In the genomic region with DNA sequence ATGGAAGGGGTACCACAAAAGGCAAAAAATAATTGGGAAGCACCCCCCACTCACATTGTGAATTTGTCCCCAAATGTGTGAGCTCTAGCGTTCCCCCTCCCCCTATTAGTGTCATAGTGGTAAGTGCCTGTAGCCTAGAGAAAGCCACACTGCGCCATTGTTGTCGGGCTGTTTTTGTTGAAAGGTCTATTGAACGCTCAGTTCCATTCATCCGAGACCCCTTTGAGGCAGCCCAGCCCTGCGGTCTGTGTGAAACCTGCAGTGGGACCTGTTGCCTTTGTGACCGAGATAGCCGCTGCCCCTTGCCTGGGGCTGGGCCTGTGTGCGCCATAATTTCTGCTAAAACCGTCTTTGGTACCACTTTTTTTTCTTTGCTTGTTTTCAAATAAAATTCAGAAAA, we compare ENCODE assay signal across 19 cellular contexts. TPM values are rescaled to one million over a fixed set of nuclear protein-coding genes. Genes with fewer than 3 reads are reported as not detected.
DNase-seq lines count a peak whose midpoint lies in the region; ATAC-seq and TF ChIP-seq lines count a peak whose summit lies in the region.
"Had no signal": no experiment of that assay in that cellular context is flagged by ENCODE, and none has a peak within 500 bp of the region (broad histone marks: within the 10 kb centered on the region; RNA-seq: fewer than 3 reads in every experiment).

No MANE protein-coding gene starts in this region.

- no peak overlapping the region for H3K14ac ChIP-seq in mesenchymal stem cell (ENCODE audit: low read length in 2 of 2)

- TF ChIP-seq CTCF in 22Rv1 (IDR thresholded peaks at IDR 0.05) = no peak
- no peak for TF ChIP-seq CTCF in DND-41 (IDR thresholded peaks at IDR 0.05; ENCODE audit: borderline replicate concordance, extremely low read depth, low read length, poor library complexity, severe bottlenecking)

- H3K9me3 ChIP-seq in DND-41 (ENCODE audit: insufficient read depth, low read length, severe bottlenecking) (no peaks in the 10 kb centered on the region), mesenchymal stem cell (ENCODE audit: control insufficient read depth, low read length) (no peaks in the 10 kb centered on the region)
- H3K9me3 ChIP-seq: colonic mucosa, vagina had no signal

- no peak overlapping the region for H2BK120ac ChIP-seq in mesenchymal stem cell (ENCODE audit: low read depth, low read length)

- intact Hi-C loops in activated T-helper 1 cell treated with anti-CD3 and anti-CD28 coated beads, Interleukin-12 subunit alpha, Interleukin-12 subunit beta, Interleukin-2, Interleukin-4 antibody, amounts not matched to agents 30 ng/mL and 10 ng/mL and 1 ng/mL, durations not matched to agents 14 hours and 24 hours and 36 hours (cut with micrococcal nuclease) = no loop called here

- peaks cover 20% of the 10 kb centered on the region for H3K36me3 Mint-ChIP-seq in activated T-helper 1 cell treated with anti-CD3 and anti-CD28 coated beads, Interleukin-12 subunit alpha, Interleukin-12 subunit beta, Interleukin-2, Interleukin-4 antibody, amounts not matched to agents 30 ng/mL and 10 ng/mL and 1 ng/mL, durations not matched to agents 14 hours and 24 hours and 36 hours (ENCODE audit: low read depth)

- no peak overlapping the region for H3K4me3 ChIP-seq in DND-41 (ENCODE audit: low read depth in 1 of 2, low read length in 2 of 2)
- no peak overlapping the region for H3K4me3 ChIP-seq in mesenchymal stem cell (ENCODE audit: insufficient read depth in 1 of 2, low read depth in 1 of 2, low read length in 2 of 2)
- H3K4me3 ChIP-seq: colonic mucosa, vagina had no signal

- peak overlapping the region; percentile 35 for H3K27ac Mint-ChIP-seq in activated T-helper 1 cell treated with anti-CD3 and anti-CD28 coated beads, Interleukin-12 subunit alpha, Interleukin-12 subunit beta, Interleukin-2, Interleukin-4 antibody, amounts not matched to agents 30 ng/mL and 10 ng/mL and 1 ng/mL, durations not matched to agents 14 hours and 24 hours and 36 hours

- peaks cover 9% of the 10 kb centered on the region for H3K79me1 ChIP-seq in mesenchymal stem cell (replicated peaks; ENCODE audit: low read length, poor library complexity, severe bottlenecking)

- H3K9me3 Mint-ChIP-seq in activated T-helper 1 cell treated with anti-CD3 and anti-CD28 coated beads, Interleukin-12 subunit alpha, Interleukin-12 subunit beta, Interleukin-2, Interleukin-4 antibody, amounts not matched to agents 30 ng/mL and 10 ng/mL and 1 ng/mL, durations not matched to agents 14 hours and 24 hours and 36 hours = no peaks in the 10 kb centered on the region

- H2AFZ ChIP-seq in DND-41 (ENCODE audit: low read depth, low read length) (no peak overlapping the region), mesenchymal stem cell (ENCODE audit: low read depth, low read length) (no peak overlapping the region)

- H3K4me2 ChIP-seq in DND-41 (ENCODE audit: insufficient read depth, low read length) (peak overlapping the region; percentile 5; the same call in 1 of the 2 replicates), mesenchymal stem cell (ENCODE audit: low read length, poor library complexity, severe bottlenecking) (no peak overlapping the region)
- H3K4me2 ChIP-seq: KMS-11 had no signal

- no peak overlapping the region for H3K4ac ChIP-seq in mesenchymal stem cell (ENCODE audit: low read depth in 1 of 2, low read length in 2 of 2)

- H2AK5ac ChIP-seq in mesenchymal stem cell (ENCODE audit: low read length, severe bottlenecking) = peak overlapping the region; percentile 54

- H3K27ac ChIP-seq in 22Rv1 = peak overlapping the region; percentile 6; the same call in 1 of the 2 replicates
- no peak overlapping the region for H3K27ac ChIP-seq in DND-41 (ENCODE audit: low read length)
- H3K27ac ChIP-seq in mesenchymal stem cell (ENCODE audit: low read length, poor library complexity, severe bottlenecking) = no peak overlapping the region
- H3K27ac ChIP-seq: colonic mucosa, KMS-11, vagina had no signal

- no peak overlapping the region for H4K91ac ChIP-seq in mesenchymal stem cell (ENCODE audit: low read length)

- no peak overlapping the region for H3K18ac ChIP-seq in mesenchymal stem cell (ENCODE audit: low read depth in 1 of 2, low read length in 2 of 2)

- H4K8ac ChIP-seq in mesenchymal stem cell (ENCODE audit: low read length) = no peak overlapping the region

- ATAC-seq in DND-41 (ENCODE audit: insufficient read depth, low read depth) = no peak
- ATAC-seq in GM21390 (IDR thresholded peaks at IDR 0.05; ENCODE audit: unreplicated experiment) = no peak

- H3K23ac ChIP-seq in mesenchymal stem cell (ENCODE audit: low read length in 2 of 2) = no peak overlapping the region

- peaks cover 78% of the 10 kb centered on the region for H3K79me2 ChIP-seq in DND-41 (ENCODE audit: insufficient read depth, low read length)

- no peaks in the 10 kb centered on the region for H3K27me3 Mint-ChIP-seq in activated T-helper 1 cell treated with anti-CD3 and anti-CD28 coated beads, Interleukin-12 subunit alpha, Interleukin-12 subunit beta, Interleukin-2, Interleukin-4 antibody, amounts not matched to agents 30 ng/mL and 10 ng/mL and 1 ng/mL, durations not matched to agents 14 hours and 24 hours and 36 hours (ENCODE audit: insufficient read depth)

- H3K4me1 ChIP-seq in DND-41 (ENCODE audit: insufficient read depth, low read length) (peaks cover 31% of the 10 kb centered on the region), mesenchymal stem cell (ENCODE audit: control insufficient read depth, insufficient read depth, low read depth, low read length) (peaks cover 19% of the 10 kb centered on the region)
- H3K4me1 ChIP-seq: colonic mucosa had no signal

- H3K27me3 ChIP-seq in DND-41 (ENCODE audit: insufficient read depth, low read length, poor library complexity) (no peaks in the 10 kb centered on the region), mesenchymal stem cell (ENCODE audit: control insufficient read depth in 1 of 2, insufficient read depth in 1 of 2, low read length in 2 of 2) (no peaks in the 10 kb centered on the region)
- H3K27me3 ChIP-seq: colonic mucosa, vagina had no signal

- H2BK5ac ChIP-seq in mesenchymal stem cell (ENCODE audit: low read depth, low read length, poor library complexity, severe bottlenecking) = no peak overlapping the region

- H2BK12ac ChIP-seq in mesenchymal stem cell (ENCODE audit: low read length in 2 of 2) = no peak overlapping the region

- peaks cover 52% of the 10 kb centered on the region for H4K20me1 ChIP-seq in DND-41 (ENCODE audit: insufficient read depth, low read length)

- H3K4me3 Mint-ChIP-seq in activated T-helper 1 cell treated with anti-CD3 and anti-CD28 coated beads, Interleukin-12 subunit alpha, Interleukin-12 subunit beta, Interleukin-2, Interleukin-4 antibody, amounts not matched to agents 30 ng/mL and 10 ng/mL and 1 ng/mL, durations not matched to agents 14 hours and 24 hours and 36 hours = peak overlapping the region; percentile 61

- H3K9ac ChIP-seq in DND-41 (ENCODE audit: low read depth, low read length) (no peak overlapping the region), mesenchymal stem cell (ENCODE audit: low read length) (no peak overlapping the region)
- H3K9ac ChIP-seq: KMS-11 had no signal

- WGBS in mesenchymal stem cell = 98% methylated on average over 9 of the region's 10 CpGs

- H3K36me3 ChIP-seq in DND-41 (ENCODE audit: insufficient read depth, low read length) = peaks cover 47% of the 10 kb centered on the region
- peaks cover 20 to 22% of the 10 kb centered on the region in 2 experiments for H3K36me3 ChIP-seq in mesenchymal stem cell (ENCODE audit: control insufficient read depth in 1 of 2, insufficient read depth in 2 of 2, low read depth in 1 of 2, low read length in 2 of 2)
- H3K36me3 ChIP-seq: colonic mucosa had no signal

- H2BK15ac ChIP-seq in mesenchymal stem cell (ENCODE audit: low read depth, poor library complexity, severe bottlenecking) = no peak overlapping the region

- H3K4me1 Mint-ChIP-seq in activated T-helper 1 cell treated with anti-CD3 and anti-CD28 coated beads, Interleukin-12 subunit alpha, Interleukin-12 subunit beta, Interleukin-2, Interleukin-4 antibody, amounts not matched to agents 30 ng/mL and 10 ng/mL and 1 ng/mL, durations not matched to agents 14 hours and 24 hours and 36 hours (ENCODE audit: low read depth) = peaks cover 38% of the 10 kb centered on the region

- DNase-seq in DND-41 (no peak), mesenchymal stem cell (no peak), SW 1271 (lab: John Stamatoyannopoulos, UW) (no peak), DMS153 treated with DMSO at 0.1 percent for 48 hours (lab: John Stamatoyannopoulos, UW; ENCODE audit: unreplicated experiment) (no peak)
- DNase-seq in activated T-helper 1 cell treated with anti-CD3 and anti-CD28 coated beads, Interleukin-12 subunit alpha, Interleukin-12 subunit beta, Interleukin-2, Interleukin-4 antibody, amounts not matched to agents 30 ng/mL and 10 ng/mL and 1 ng/mL, durations not matched to agents 14 hours and 24 hours and 36 hours (ENCODE audit: low spot score) = no peak
- DNase-seq in activated CD4-positive, alpha-beta T cell treated with anti-CD3 and anti-CD28 coated beads for 1 hour = no peak
- DNase-seq: activated CD4-positive, alpha-beta T cell treated with anti-CD3 and anti-CD28 coated beads, Interleukin-2, amount 50 U/mL, for 1 hour; activated T-cell treated with anti-CD3 and anti-CD28 coated beads, Interleukin-2, amount 50 U/mL, for 1 hour; amygdala; colonic mucosa; NCI-H1105 treated with DMSO at 0.1 percent for 48 hours; NCI-H226; SHP77 treated with DMSO at 0.1 percent for 48 hours; small intestine; stimulated activated naive CD4-positive, alpha-beta T cell treated with Interleukin-2 at 50 U/mL for 16 hours had no signal

RNA-seq across cellular contexts. Expression of gene JPT2, which starts 3.0 kb away (rescaled TPM):
- 106 and 119 TPM in 2 replicates for total RNA-seq in activated T-helper 1 cell treated with anti-CD3 and anti-CD28 coated beads, Interleukin-12 subunit alpha, Interleukin-12 subunit beta, Interleukin-2, Interleukin-4 antibody, amounts not matched to agents 30 ng/mL and 10 ng/mL and 1 ng/mL, durations not matched to agents 14 hours and 24 hours and 36 hours
- polyA plus RNA-seq in mesenchymal stem cell (2013, experiment 1 of 2) = 54.4 TPM
- 54.1 TPM for polyA plus RNA-seq in mesenchymal stem cell (2013, experiment 2 of 2)

RNA-seq across cellular contexts. Expression of gene MAPK8IP3, which starts 25.0 kb away (rescaled TPM):
- 84.4 and 84.6 TPM in 2 replicates for total RNA-seq in activated T-helper 1 cell treated with anti-CD3 and anti-CD28 coated beads, Interleukin-12 subunit alpha, Interleukin-12 subunit beta, Interleukin-2, Interleukin-4 antibody, amounts not matched to agents 30 ng/mL and 10 ng/mL and 1 ng/mL, durations not matched to agents 14 hours and 24 hours and 36 hours
- 35.8 TPM for polyA plus RNA-seq in mesenchymal stem cell (2013, experiment 1 of 2)
- 29.0 TPM for polyA plus RNA-seq in mesenchymal stem cell (2013, experiment 2 of 2)
